Comparison of ENCODE assay signal across 12 cellular contexts in the genomic region with DNA sequence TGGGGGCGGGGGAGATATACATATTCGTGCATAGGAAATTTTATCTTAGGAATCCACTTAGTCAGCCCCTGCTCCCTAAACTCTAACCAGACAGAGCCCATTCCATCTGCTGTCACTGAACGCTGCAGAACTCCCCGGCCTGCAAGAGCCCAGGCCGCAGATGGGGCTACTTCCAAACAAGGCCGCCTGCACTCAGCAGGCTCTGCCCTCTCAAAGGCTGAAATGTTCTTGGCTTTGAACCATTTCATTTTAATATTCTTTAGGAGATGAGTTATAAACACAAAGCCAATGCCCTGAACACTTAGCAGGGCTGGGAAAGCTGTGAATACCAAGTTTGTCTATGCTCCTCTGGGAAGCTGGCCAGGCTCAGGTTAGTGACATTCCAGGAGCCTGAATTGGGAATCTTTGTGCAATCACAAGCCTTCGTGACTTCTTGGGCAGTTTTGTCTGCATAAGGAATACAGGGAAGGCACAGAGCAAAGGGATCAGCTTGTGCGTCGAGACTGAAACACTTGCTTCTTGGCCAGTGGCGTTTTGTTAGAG.
DNase-seq lines count a peak whose midpoint lies in the region; ATAC-seq and TF ChIP-seq lines count a peak whose summit lies in the region.
"Had no signal": no experiment of that assay in that cellular context is flagged by ENCODE, and none has a peak within 500 bp of the region (broad histone marks: within the 10 kb centered on the region; RNA-seq: fewer than 3 reads in every experiment).

No MANE protein-coding gene starts in this region.

- H3K36me3 Mint-ChIP-seq in T-helper 17 cell (ENCODE audit: low read depth) = no peaks in the 10 kb centered on the region
- H3K36me3 Mint-ChIP-seq: T-cell had no signal

- no peak for TF ChIP-seq CTCF in upper lobe of right lung (IDR thresholded peaks at IDR 0.05)

- no peaks in the 10 kb centered on the region for H3K27me3 ChIP-seq in muscle layer of duodenum (ENCODE audit: low read depth, low read length)
- no peaks in the 10 kb centered on the region for H3K27me3 ChIP-seq in upper lobe of right lung

- H3K4me3 ChIP-seq in muscle layer of duodenum (ENCODE audit: low read depth in 1 of 2, low read length in 2 of 2) = peak overlapping the region in 1 of 2 donors; percentile 42
- no peak overlapping the region for H3K4me3 ChIP-seq in upper lobe of right lung
- H3K4me3 ChIP-seq: GM23338 had no signal

- H3K4me1 Mint-ChIP-seq in T-helper 17 cell = no peaks in the 10 kb centered on the region
- H3K4me1 Mint-ChIP-seq: GM23338, T-cell had no signal

- intact Hi-C loops in upper lobe of right lung (cut with DNase I) = no loop called here

- no peak for DNase-seq in T-helper 17 cell
- peak; percentile 41 for DNase-seq in fibroblast of gingiva (ENCODE audit: low read depth)
- DNase-seq in upper lobe of right lung = no peak
- DNase-seq in cortex of kidney (lab: John Stamatoyannopoulos, UW) = no peak
- DNase-seq in SIG-M5 treated with dmso at 0.1 percent for 504 hours (lab: John Stamatoyannopoulos, UW; ENCODE audit: unreplicated experiment) = no peak
- no peak for DNase-seq in NCI-H774 (lab: John Stamatoyannopoulos, UW)
- DNase-seq: hippocampal formation; stimulated activated CD4-positive, alpha-beta T cell treated with anti-CD3 and anti-CD28 coated beads, Interleukin-4, amount 100 ng/mL, for 1 hour; T-cell had no signal

- no peak overlapping the region for H3K4me3 Mint-ChIP-seq in T-helper 17 cell
- H3K4me3 Mint-ChIP-seq: GM23338, T-cell had no signal

- H3K9me3 ChIP-seq in T-helper 17 cell (ENCODE audit: control insufficient read depth, low read length, poor library complexity, severe bottlenecking) = no peaks in the 10 kb centered on the region
- H3K9me3 ChIP-seq in muscle layer of duodenum (ENCODE audit: control insufficient read depth in 1 of 2, low read length in 2 of 2) = no peaks in the 10 kb centered on the region
- H3K9me3 ChIP-seq in upper lobe of right lung = no peaks in the 10 kb centered on the region

- H3K27me3 Mint-ChIP-seq in T-helper 17 cell = no peaks in the 10 kb centered on the region
- H3K27me3 Mint-ChIP-seq: T-cell had no signal

- peak overlapping the region; percentile 72 for H3K27ac Mint-ChIP-seq in T-helper 17 cell
- H3K27ac Mint-ChIP-seq: T-cell had no signal

- H3K4me1 ChIP-seq in muscle layer of duodenum (ENCODE audit: control insufficient read depth in 1 of 2, insufficient read depth in 2 of 2, low read length in 2 of 2) (peaks cover 0 to 26% of the 10 kb centered on the region in 2 donors), upper lobe of right lung (peaks cover 4% of the 10 kb centered on the region)

- H3K36me3 ChIP-seq in muscle layer of duodenum (ENCODE audit: control insufficient read depth in 1 of 2, insufficient read depth in 2 of 2, low read length in 2 of 2) (peaks cover 0 to 4% of the 10 kb centered on the region in 2 donors), upper lobe of right lung (peaks cover 24% of the 10 kb centered on the region)

- H3K27ac ChIP-seq in muscle layer of duodenum (ENCODE audit: low read length) (peak overlapping the region; percentile 90), upper lobe of right lung (peak overlapping the region; percentile 63)

- ATAC-seq in T-helper 17 cell (no peak), upper lobe of right lung (peak; percentile 25), HG02870 (IDR thresholded peaks at IDR 0.05; ENCODE audit: unreplicated experiment) (no peak)
- ATAC-seq: GM23338, T-cell had no signal
